Comparison of ENCODE assay signal across 28 cellular contexts in genomic region chr1:82759035-82759434, GRCh38.
DNase-seq lines count a peak whose midpoint lies in the region; ATAC-seq and TF ChIP-seq lines count a peak whose summit lies in the region.
"Had no signal": no experiment of that assay in that cellular context is flagged by ENCODE, and none has a peak within 500 bp of the region (broad histone marks: within the 10 kb centered on the region; RNA-seq: fewer than 3 reads in every experiment).

No MANE protein-coding gene starts in this region.

- no peaks in the 10 kb centered on the region for H4K20me1 ChIP-seq in GM23338 (replicated peaks; ENCODE audit: insufficient read depth)

- peaks cover 2% of the 10 kb centered on the region for H3K27me3 Mint-ChIP-seq in GM23338 (ENCODE audit: insufficient read depth, low read depth, poor library complexity)
- H3K27me3 Mint-ChIP-seq in neural crest cell (ENCODE audit: low read depth), result no peaks in the 10 kb centered on the region
- H3K27me3 Mint-ChIP-seq: activated T-helper 17 cell treated with anti-CD3 and anti-CD28 coated beads, Interleukin-2, amount 50 U/mL, for 72 hours; B cell had no signal

- no peaks in the 10 kb centered on the region for H3K9me2 ChIP-seq in GM23338 (ENCODE audit: insufficient read depth)

- H3K4me3 ChIP-seq in GM23338 (no peak overlapping the region), LNCaP clone FGC (ENCODE audit: low read depth, low read length) (no peak overlapping the region), choroid plexus epithelial cell (ENCODE audit: low read depth, low read length) (no peak overlapping the region)
- H3K4me3 ChIP-seq: heart right ventricle, MG63, prostate gland, stomach had no signal

- H3K27ac Mint-ChIP-seq in GM23338 (no peak overlapping the region), neural crest cell (ENCODE audit: unreplicated experiment) (no peak overlapping the region)
- H3K27ac Mint-ChIP-seq: activated CD8-positive, alpha-beta T cell treated with anti-CD3 and anti-CD28 coated beads, Interleukin-2, amount 10 ng/mL, durations not matched to agents 7 days and 5 days; activated naive CD4-positive, alpha-beta T cell treated with anti-CD3 and anti-CD28 coated beads, Interleukin-2, amount 50 U/mL, for 24 hours; activated T-helper 17 cell treated with anti-CD3 and anti-CD28 coated beads, Interleukin-2, amount 50 U/mL, for 72 hours; B cell; mesothelial cell of epicardium had no signal

- no peak overlapping the region for H3K27ac ChIP-seq in GM23338 (ENCODE audit: low read depth)
- H3K27ac ChIP-seq: heart right ventricle, neutrophil, prostate gland, stomach had no signal

- TF ChIP-seq CTCF in GM23338 (conservative IDR thresholded peaks at IDR 0.05; ENCODE audit: low read depth in 2 of 2), result peak; percentile 26 to 37; a peak in 3 of 4 replicates
- TF ChIP-seq CTCF in LNCaP clone FGC (IDR thresholded peaks at IDR 0.05; ENCODE audit: control insufficient read depth, extremely low read depth, insufficient read depth), result peak; percentile 56
- TF ChIP-seq CTCF in choroid plexus epithelial cell (conservative IDR thresholded peaks at IDR 0.05; ENCODE audit: low read depth, low read length), result peak; percentile 28
- TF ChIP-seq CTCF in neural crest cell (conservative IDR thresholded peaks at IDR 0.05), result peak; percentile 34

- peaks cover 19% of the 10 kb centered on the region for H3K4me1 Mint-ChIP-seq in GM23338
- H3K4me1 Mint-ChIP-seq in neural crest cell, result peaks cover 5% of the 10 kb centered on the region
- H3K4me1 Mint-ChIP-seq: activated naive CD4-positive, alpha-beta T cell treated with anti-CD3 and anti-CD28 coated beads, Interleukin-2, amount 50 U/mL, for 24 hours; activated T-helper 17 cell treated with anti-CD3 and anti-CD28 coated beads, Interleukin-2, amount 50 U/mL, for 72 hours; B cell; mesothelial cell of epicardium had no signal

- no peaks in the 10 kb centered on the region for H3K79me2 ChIP-seq in GM23338 (replicated peaks; ENCODE audit: insufficient read depth)

- no peaks in the 10 kb centered on the region for H3K36me3 ChIP-seq in GM23338 (ENCODE audit: insufficient read depth)
- H3K36me3 ChIP-seq: heart right ventricle, MG63, neutrophil, prostate gland, stomach had no signal

- no peak overlapping the region for H3K4me2 ChIP-seq in GM23338

- no peaks in the 10 kb centered on the region for H3F3A ChIP-seq in GM23338 (replicated peaks; ENCODE audit: low read depth)

- peaks cover 13% of the 10 kb centered on the region for H3K4me1 ChIP-seq in GM23338 (ENCODE audit: insufficient read depth)
- H3K4me1 ChIP-seq: heart right ventricle, prostate gland had no signal

- ATAC-seq in GM23338, result no peak
- ATAC-seq in GM21576 (IDR thresholded peaks at IDR 0.05; ENCODE audit: unreplicated experiment), result no peak
- ATAC-seq in HG03159 (IDR thresholded peaks at IDR 0.05; ENCODE audit: unreplicated experiment), result no peak
- ATAC-seq: activated CD8-positive, alpha-beta T cell treated with anti-CD3 and anti-CD28 coated beads, Interleukin-2, amount 10 ng/mL, durations not matched to agents 7 days and 5 days; activated T-helper 17 cell treated with anti-CD3 and anti-CD28 coated beads, Interleukin-2, amount 50 U/mL, for 72 hours; heart right ventricle had no signal

- H3K9me3 Mint-ChIP-seq in GM23338, result no peaks in the 10 kb centered on the region
- no peaks in the 10 kb centered on the region for H3K9me3 Mint-ChIP-seq in neural crest cell
- H3K9me3 Mint-ChIP-seq: activated naive CD4-positive, alpha-beta T cell treated with anti-CD3 and anti-CD28 coated beads, Interleukin-2, amount 50 U/mL, for 24 hours; activated T-helper 17 cell treated with anti-CD3 and anti-CD28 coated beads, Interleukin-2, amount 50 U/mL, for 72 hours; mesothelial cell of epicardium had no signal

- H3K36me3 Mint-ChIP-seq in GM23338 (ENCODE audit: low read depth) (no peaks in the 10 kb centered on the region), neural crest cell (ENCODE audit: low read depth) (no peaks in the 10 kb centered on the region)
- H3K36me3 Mint-ChIP-seq: activated naive CD4-positive, alpha-beta T cell treated with anti-CD3 and anti-CD28 coated beads, Interleukin-2, amount 50 U/mL, for 24 hours; mesothelial cell of epicardium had no signal

- H3K4me3 Mint-ChIP-seq in GM23338 (no peak overlapping the region), neural crest cell (no peak overlapping the region)
- H3K4me3 Mint-ChIP-seq: activated CD8-positive, alpha-beta T cell treated with anti-CD3 and anti-CD28 coated beads, Interleukin-2, amount 10 ng/mL, durations not matched to agents 7 days and 5 days; activated naive CD4-positive, alpha-beta T cell treated with anti-CD3 and anti-CD28 coated beads, Interleukin-2, amount 50 U/mL, for 24 hours; activated T-helper 17 cell treated with anti-CD3 and anti-CD28 coated beads, Interleukin-2, amount 50 U/mL, for 72 hours; B cell; mesothelial cell of epicardium had no signal

- no peak overlapping the region for H2AFZ ChIP-seq in GM23338

- peak; percentile 25 for DNase-seq in GM23338 (ENCODE audit: low spot score)
- DNase-seq in LNCaP clone FGC (ENCODE audit: low read depth), result no peak
- peak; percentile 2 for DNase-seq in choroid plexus epithelial cell (ENCODE audit: low read depth)
- DNase-seq in neural crest cell (ENCODE audit: low read depth, low spot score), result no peak
- no peak for DNase-seq in NCI-H128 (lab: John Stamatoyannopoulos, UW; ENCODE audit: unreplicated experiment)
- DNase-seq: ACHN; activated CD4-positive, alpha-beta T cell treated with anti-CD3 and anti-CD28 coated beads for 4 hours; activated CD8-positive, alpha-beta T cell treated with anti-CD3 and anti-CD28 coated beads, Interleukin-2, amount 10 ng/mL, durations not matched to agents 7 days and 5 days; amygdala; DMS 273 treated with DMSO at 0.1 percent for 48 hours; heart right ventricle; KBM-7; MG63; NCI-H1105; NCI-H187 treated with DMSO at 0.1 percent for 48 hours; NK-92 treated with Interleukin-12 subunit alpha and Interleukin-12 subunit beta, amount 100 ng/mL, for 24 hours; SHP77; stimulated activated CD4-positive, alpha-beta T cell treated with anti-CD3 and anti-CD28 coated beads, Interleukin-4, amount 100 ng/mL, for 1 hour; stomach; T-helper 9 cell had no signal

- no peaks in the 10 kb centered on the region for H3K27me3 ChIP-seq in GM23338 (ENCODE audit: insufficient read depth)
- H3K27me3 ChIP-seq: heart right ventricle, MG63, neutrophil, stomach had no signal

TF ChIP-seq in GM23338, 12 proteins besides CTCF, POLR2A, EP300 and RAD21 (continues in another document):
- TF ChIP-seq ZNF331 (CRISPR knock-in tag; IDR thresholded peaks at IDR 0.05; ENCODE audit: low read depth), result no peak
- no peak for TF ChIP-seq ZNF114 (CRISPR knock-in tag; IDR thresholded peaks at IDR 0.05)
- no peak for TF ChIP-seq STAT1 (IDR thresholded peaks at IDR 0.05; ENCODE audit: unreplicated experiment)
- TF ChIP-seq ETS1 (IDR thresholded peaks at IDR 0.05), result no peak
- TF ChIP-seq CREB1 (CRISPR knock-in tag; IDR thresholded peaks at IDR 0.05; ENCODE audit: low read depth), result no peak

Comparison
In these comparisons a context has a peak if more than half of its experiments do, and no peak if none do; other contexts are left out.
1. DNase-seq: peak in GM23338 (single experiment) and choroid plexus epithelial cell (single experiment); none in LNCaP clone FGC (single experiment), neural crest cell (single experiment) and NCI-H128 (single experiment).
2. Peak in every context shown above with its lines, with median percentiles within 50 percentile points of each other: CTCF ChIP-seq.